ENCODE assay signal across 2 cellular contexts in genomic region chr1:44090409-44091252, GRCh38.
A peak's percentile ranks its signal among the peaks of the same experiment; 100 is the strongest.
TF ChIP-seq lines count a peak whose summit lies in the region.

No MANE protein-coding gene starts in this region.

TF ChIP-seq in HEK293T, 16 proteins besides CTCF, POLR2A, EP300 and RAD21:
- TF ChIP-seq FOXA1 (IDR thresholded peaks at IDR 0.05) (no peak), CTBP1 (IDR thresholded peaks at IDR 0.05; ENCODE audit: borderline replicate concordance) (no peak), TARDBP (IDR thresholded peaks at IDR 0.05) (no peak), PKNOX1 (IDR thresholded peaks at IDR 0.05) (no peak), FOXK2 (IDR thresholded peaks at IDR 0.05) (no peak), SP1 (IDR thresholded peaks at IDR 0.05) (no peak), ZNF384 (IDR thresholded peaks at IDR 0.05) (0 out of 2 replicates have a peak, but pooled peaks have one; percentile 4), FOXM1 (IDR thresholded peaks at IDR 0.05; ENCODE audit: borderline replicate concordance) (no peak)

TF ChIP-seq in H1, 55 proteins besides CTCF, POLR2A, EP300 and RAD21:
- TF ChIP-seq SP1 (IDR thresholded peaks at IDR 0.05; ENCODE audit: low read depth, low read length) (no peak), ATF3 (IDR thresholded peaks at IDR 0.05; ENCODE audit: insufficient read depth, low read depth, low read length) (no peak), HDAC2 (IDR thresholded peaks at IDR 0.05; ENCODE audit: borderline replicate concordance in 1 of 2, low read depth in 2 of 2, low read length in 2 of 2) (no peak), CEBPB (IDR thresholded peaks at IDR 0.05; ENCODE audit: low read depth, low read length) (no peak), SP4 (IDR thresholded peaks at IDR 0.05; ENCODE audit: low read length) (no peak), SIX5 (IDR thresholded peaks at IDR 0.05; ENCODE audit: low read depth, low read length) (no peak), SAP30 (IDR thresholded peaks at IDR 0.05; ENCODE audit: insufficient read depth, insufficient replicate concordance, low read length) (no peak), ASH2L (IDR thresholded peaks at IDR 0.05; ENCODE audit: low read length) (no peak), TEAD4 (IDR thresholded peaks at IDR 0.05; ENCODE audit: low read depth, low read length) (no peak), BRCA1 (IDR thresholded peaks at IDR 0.05; ENCODE audit: low read depth, low read length) (no peak), NRF1 (IDR thresholded peaks at IDR 0.05; ENCODE audit: low read depth, low read length) (no peak), TBP (IDR thresholded peaks at IDR 0.05; ENCODE audit: low read depth, low read length) (no peak), POLR2AphosphoS5 (IDR thresholded peaks at IDR 0.05; ENCODE audit: low read depth, low read length) (no peak)
TF ChIP-seq in H1: peak in this region for 0.
